7 cellular contexts compared by ENCODE assay signal in the genomic region with DNA sequence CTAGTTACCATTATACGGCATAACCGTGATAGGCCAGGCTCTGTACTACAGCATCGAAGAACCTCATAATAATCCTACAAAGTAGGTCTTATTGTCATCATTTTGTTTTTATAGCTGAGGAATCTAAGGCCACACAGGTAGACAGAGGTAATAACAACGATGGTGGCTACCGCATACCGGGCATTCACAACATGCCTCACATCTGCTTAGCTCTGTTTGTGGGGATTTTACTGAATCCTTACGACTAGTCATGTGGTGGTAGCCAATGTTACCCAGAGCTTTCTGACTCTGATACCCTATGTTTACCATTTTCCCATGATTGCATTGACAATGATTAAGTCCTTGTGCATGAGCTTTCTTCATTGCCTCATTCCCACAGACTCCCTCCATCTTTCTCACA.
"Had no signal": no experiment of that assay in that cellular context is flagged by ENCODE, and none has a peak within 500 bp of the region (broad histone marks: within the 10 kb centered on the region; RNA-seq: fewer than 3 reads in every experiment).

No MANE protein-coding gene starts in this region.

- DNase-seq: GOT3, H7, HFFc6, IMR-90 had no signal

- H3K4me3 ChIP-seq: HAP-1, K562 had no signal

- H3K36me3 ChIP-seq: HAP-1 had no signal

- H3K4me3 Mint-ChIP-seq: HFFc6 had no signal

- H3K9me3 Mint-ChIP-seq: HFFc6 had no signal

- H3K27ac Mint-ChIP-seq: HFFc6 had no signal

- H3K9me3 ChIP-seq: HAP-1 had no signal

- H3K4me1 ChIP-seq: HAP-1 had no signal

- ATAC-seq: HCT116, K562 had no signal
